ENCODE assay signal across 26 cellular contexts in genomic region chr4:124997907-124998306, GRCh38.
"Had no signal": no experiment of that assay in that cellular context is flagged by ENCODE, and none has a peak within 500 bp of the region (broad histone marks: within the 10 kb centered on the region; RNA-seq: fewer than 3 reads in every experiment).

No MANE protein-coding gene starts in this region.

- H3K9me3 Mint-ChIP-seq: endodermal cell; neural progenitor cell; stimulated activated naive B cell treated with anti-CD40 and anti-IgM and Interleukin-4, amounts not matched to agents 10 μg/mL and 1 μg/mL and 100 μg/mL, for 72 hours had no signal

- H3K27me3 Mint-ChIP-seq: natural killer cell treated with Interleukin-12 subunit alpha and Interleukin-12 subunit beta and Interleukin-15 and Interleukin-18, amount 100 ng/mL, for 72 hours; stimulated activated naive B cell treated with anti-CD40 and anti-IgM and Interleukin-4, amounts not matched to agents 10 μg/mL and 1 μg/mL and 100 μg/mL, for 72 hours; stimulated activated naive CD8-positive, alpha-beta T cell treated with anti-CD3 and anti-CD28 coated beads, Interleukin-15, amount 100 ng/mL, for 72 hours had no signal

- H2AFZ ChIP-seq: neural progenitor cell had no signal

- H3K9me3 ChIP-seq: gastrocnemius medialis, left ventricle myocardium inferior, lower lobe of right lung, pancreas, prostate gland, sigmoid colon, upper lobe of right lung had no signal

- H3K4me3 Mint-ChIP-seq: endodermal cell; immature natural killer cell; natural killer cell treated with Interleukin-12 subunit alpha and Interleukin-12 subunit beta and Interleukin-15 and Interleukin-18, amount 100 ng/mL, for 72 hours; neural progenitor cell; stimulated activated naive B cell treated with anti-CD40 and anti-IgM and Interleukin-4, amounts not matched to agents 10 μg/mL and 1 μg/mL and 100 μg/mL, for 72 hours; stimulated activated naive CD8-positive, alpha-beta T cell treated with anti-CD3 and anti-CD28 coated beads, Interleukin-15, amount 100 ng/mL, for 72 hours had no signal

- H3K4me2 ChIP-seq: neural progenitor cell had no signal

- H3K27me3 ChIP-seq: gastrocnemius medialis, neural progenitor cell, pancreas, sigmoid colon, upper lobe of right lung had no signal

- H3K4me1 ChIP-seq: gastrocnemius medialis, left ventricle myocardium inferior, lower lobe of right lung, neural progenitor cell, pancreas, prostate gland, sigmoid colon, upper lobe of right lung had no signal

- ATAC-seq: gastrocnemius medialis; left cardiac atrium; lower lobe of right lung; natural killer cell treated with Interleukin-12 subunit alpha and Interleukin-12 subunit beta and Interleukin-15 and Interleukin-18, amount 100 ng/mL, for 72 hours; pancreas; stimulated activated naive B cell treated with anti-CD40 and anti-IgM and Interleukin-4, amounts not matched to agents 10 μg/mL and 1 μg/mL and 100 μg/mL, for 72 hours; stimulated activated naive CD8-positive, alpha-beta T cell treated with anti-CD3 and anti-CD28 coated beads, Interleukin-15, amount 100 ng/mL, for 72 hours; upper lobe of right lung had no signal

- H3K36me3 ChIP-seq: gastrocnemius medialis, left ventricle myocardium inferior, lower lobe of right lung, neural progenitor cell, pancreas, prostate gland, sigmoid colon, upper lobe of right lung had no signal

- H3K36me3 Mint-ChIP-seq: natural killer cell treated with Interleukin-12 subunit alpha and Interleukin-12 subunit beta and Interleukin-15 and Interleukin-18, amount 100 ng/mL, for 72 hours; neural progenitor cell; stimulated activated naive B cell treated with anti-CD40 and anti-IgM and Interleukin-4, amounts not matched to agents 10 μg/mL and 1 μg/mL and 100 μg/mL, for 72 hours had no signal

- H3K4me1 Mint-ChIP-seq: endodermal cell; immature natural killer cell; neural progenitor cell; stimulated activated naive B cell treated with anti-CD40 and anti-IgM and Interleukin-4, amounts not matched to agents 10 μg/mL and 1 μg/mL and 100 μg/mL, for 72 hours; stimulated activated naive CD8-positive, alpha-beta T cell treated with anti-CD3 and anti-CD28 coated beads, Interleukin-15, amount 100 ng/mL, for 72 hours had no signal

- H3K4me3 ChIP-seq: coronary artery, gastrocnemius medialis, left ventricle myocardium inferior, lower lobe of right lung, neural progenitor cell, pancreas, prostate gland, sigmoid colon, skin epidermis, upper lobe of right lung had no signal

- DNase-seq: central memory CD4-positive, alpha-beta T cell; effector CD4-positive, alpha-beta T cell; endodermal cell; gastrocnemius medialis; glutamatergic neuron; immature natural killer cell; kidney; left cardiac atrium; left ventricle myocardium inferior; lower lobe of right lung; mesenchymal stem cell; midbrain; occipital lobe; pancreas; retina; sigmoid colon; stimulated activated CD4-positive, alpha-beta T cell treated with anti-CD3 and anti-CD28 coated beads, Interleukin-2, amount 100 ng/mL, for 24 hours; stimulated activated CD4-positive, alpha-beta T cell treated with anti-CD3 and anti-CD28 coated beads, Interleukin-4, amount 100 ng/mL, for 4 hours; stimulated activated naive B cell treated with anti-CD40 and anti-IgM and Interleukin-4, amounts not matched to agents 10 μg/mL and 1 μg/mL and 100 μg/mL, for 72 hours; stimulated activated naive CD8-positive, alpha-beta T cell treated with anti-CD3 and anti-CD28 coated beads, Interleukin-15, amount 100 ng/mL, for 72 hours; upper lobe of right lung had no signal

- H3K27ac ChIP-seq: coronary artery, gastrocnemius medialis, left ventricle myocardium inferior, lower lobe of right lung, neural progenitor cell, pancreas, sigmoid colon, skin epidermis, upper lobe of right lung had no signal

- H3K27ac Mint-ChIP-seq: endodermal cell; immature natural killer cell; natural killer cell treated with Interleukin-12 subunit alpha and Interleukin-12 subunit beta and Interleukin-15 and Interleukin-18, amount 100 ng/mL, for 72 hours; neural progenitor cell; stimulated activated naive B cell treated with anti-CD40 and anti-IgM and Interleukin-4, amounts not matched to agents 10 μg/mL and 1 μg/mL and 100 μg/mL, for 72 hours; stimulated activated naive CD8-positive, alpha-beta T cell treated with anti-CD3 and anti-CD28 coated beads, Interleukin-15, amount 100 ng/mL, for 72 hours had no signal
